14 cellular contexts compared by ENCODE assay signal in genomic region chr15:28873585-28874139, GRCh38. TPM values are rescaled to one million over a fixed set of nuclear protein-coding genes. Genes with fewer than 3 reads are reported as not detected.
DNase-seq lines count a peak whose midpoint lies in the region; ATAC-seq, FAIRE-seq and TF ChIP-seq lines count a peak whose summit lies in the region.
"Had no signal": no experiment of that assay in that cellular context is flagged by ENCODE, and none has a peak within 500 bp of the region (broad histone marks: within the 10 kb centered on the region; RNA-seq: fewer than 3 reads in every experiment).

No MANE protein-coding gene starts in this region.

- dilution Hi-C loops in keratinocyte (cut with MboI; ENCODE audit: extremely low pct_ligation_motif_present, low sequenced_read_pairs), result no loop called here

- H3K36me3 ChIP-seq in BE2C (no peaks in the 10 kb centered on the region), keratinocyte (ENCODE audit: control insufficient read depth in 2 of 2, extremely low read depth in 1 of 2, insufficient read depth in 2 of 2, low read length in 2 of 2) (no peaks in the 10 kb centered on the region), gastroesophageal sphincter (no peaks in the 10 kb centered on the region), upper lobe of right lung (no peaks in the 10 kb centered on the region)

- H3K4me3 ChIP-seq in BE2C (ENCODE audit: low read depth, low read length) (no peak overlapping the region), keratinocyte (ENCODE audit: control insufficient read depth in 2 of 3, extremely low read depth in 1 of 3, insufficient read depth in 2 of 3, low read depth in 1 of 3, low read length in 3 of 3) (no peak overlapping the region), gastroesophageal sphincter (no peak overlapping the region), upper lobe of right lung (no peak overlapping the region)
- H3K4me3 ChIP-seq: dorsolateral prefrontal cortex, lung, skin epidermis had no signal

- H3K4me2 ChIP-seq in keratinocyte (ENCODE audit: control insufficient read depth, extremely low read depth, insufficient read depth, low read depth, low read length), result no peak overlapping the region

- H4K20me1 ChIP-seq in keratinocyte (ENCODE audit: control insufficient read depth, extremely low read depth, insufficient read depth, low read length), result no peaks in the 10 kb centered on the region

- FAIRE-seq in keratinocyte (lab: Jason Lieb, UNC), result no peak

- no peak overlapping the region for H3K9ac ChIP-seq in keratinocyte (ENCODE audit: control insufficient read depth, extremely low read depth, insufficient read depth, low read length)

- TF ChIP-seq CTCF in BE2C (IDR thresholded peaks at IDR 0.05; ENCODE audit: low read depth, low read length) (peak; percentile 41; the same call in 1 of the 2 replicates), keratinocyte (optimal IDR thresholded peaks at IDR 0.05 in 1 of 3, IDR thresholded peaks at IDR 0.05 in 1 of 3, conservative IDR thresholded peaks at IDR 0.05 in 1 of 3; ENCODE audit: extremely low read depth in 1 of 3, insufficient read depth in 2 of 3, low read length in 3 of 3) (peak in 1 of 3 experiments; percentile 39), gastroesophageal sphincter (IDR thresholded peaks at IDR 0.05) (no peak), upper lobe of right lung (IDR thresholded peaks at IDR 0.05) (no peak)

- H3K4me1 ChIP-seq in BE2C (no peaks in the 10 kb centered on the region), keratinocyte (ENCODE audit: control insufficient read depth, extremely low read depth, insufficient read depth, low read length) (no peaks in the 10 kb centered on the region), gastroesophageal sphincter (no peaks in the 10 kb centered on the region), upper lobe of right lung (no peaks in the 10 kb centered on the region)

- H3K27ac ChIP-seq in keratinocyte (ENCODE audit: control insufficient read depth, insufficient read depth, low read length) (no peak overlapping the region), gastroesophageal sphincter (no peak overlapping the region), upper lobe of right lung (no peak overlapping the region)
- H3K27ac ChIP-seq: dorsolateral prefrontal cortex, skin epidermis had no signal

- DNase-seq in BE2C (peak; percentile 39), COR-L47 (lab: John Stamatoyannopoulos, UW) (peak; percentile 36), SK-N-DZ (ENCODE audit: low spot score) (peak; percentile 41), keratinocyte (ENCODE audit: low read depth, low spot score) (no peak), upper lobe of right lung (no peak), HuH-7.5 (ENCODE audit: low spot score) (no peak)
- DNase-seq: activated T-cell treated with anti-CD3 and anti-CD28 coated beads, Interleukin-2, amount 50 U/mL, for 48 hours; NCI-H187 treated with DMSO at 0.1 percent for 48 hours had no signal

- no peaks in the 10 kb centered on the region for H3K79me2 ChIP-seq in keratinocyte (ENCODE audit: control insufficient read depth, insufficient read depth, low read length)

- peak overlapping the region; percentile 8 for H2AFZ ChIP-seq in keratinocyte (ENCODE audit: control insufficient read depth, low read length)

- intact Hi-C loops in upper lobe of right lung (cut with DNase I), result no loop called here

- H3K9me3 ChIP-seq in BE2C, result no peaks in the 10 kb centered on the region
- no peaks in the 10 kb centered on the region for H3K9me3 ChIP-seq in keratinocyte (ENCODE audit: control insufficient read depth, low read depth, low read length)
- peaks cover 0 to 10% (median 0%) of the 10 kb centered on the region in 3 donors for H3K9me3 ChIP-seq in gastroesophageal sphincter
- no peaks in the 10 kb centered on the region for H3K9me3 ChIP-seq in upper lobe of right lung

- TF ChIP-seq POLR2A in gastroesophageal sphincter (IDR thresholded peaks at IDR 0.05), result no peak

- H3K27me3 ChIP-seq in BE2C (no peaks in the 10 kb centered on the region), keratinocyte (ENCODE audit: control insufficient read depth, extremely low read depth, insufficient read depth, low read length) (no peaks in the 10 kb centered on the region), gastroesophageal sphincter (peaks cover 4% of the 10 kb centered on the region), upper lobe of right lung (no peaks in the 10 kb centered on the region)
- H3K27me3 ChIP-seq: dorsolateral prefrontal cortex had no signal

- ATAC-seq in gastroesophageal sphincter, result no peak
- ATAC-seq in upper lobe of right lung, result no peak

- WGBS in gastroesophageal sphincter (ENCODE audit: low coverage in 1 of 2), 2 donors, result 50% methylated on average over 2 of the region's 10 CpGs

- no peaks in the 10 kb centered on the region for H3K9me1 ChIP-seq in keratinocyte (ENCODE audit: control insufficient read depth, extremely low read depth, insufficient read depth, low read length)

- TF ChIP-seq EP300 in gastroesophageal sphincter (IDR thresholded peaks at IDR 0.05), result no peak

RNA-seq across cellular contexts. Expression of gene APBA2, which starts 12.1 kb away (rescaled TPM):
- 45.2 TPM for polyA plus RNA-seq in BE2C (2012; ENCODE audit: insufficient read depth, insufficient read length, low read depth)
- 108 and 110 TPM in 2 replicates for polyA plus RNA-seq in SK-N-DZ (2014; cell fraction: cytosol; rRNA removed)
- 124 and 132 TPM in 2 replicates for polyA plus RNA-seq in SK-N-DZ (2014; cell fraction: nucleus; rRNA removed)
- 4.9 to 9.3 TPM (median 5.5 TPM) in 3 replicates for polyA plus RNA-seq in keratinocyte
- polyA plus RNA-seq in keratinocyte (2011; ENCODE audit: low read depth), result 1.8 TPM
- 4.3 and 6.8 TPM in 2 replicates for polyA plus RNA-seq in keratinocyte (2011; cell fraction: cytosol; rRNA removed)
- polyA plus RNA-seq in keratinocyte (2011; cell fraction: nucleus; rRNA removed), result 13.3 and 15.6 TPM in 2 replicates
- 0.79 and 5.2 TPM in 2 replicates for polyA plus RNA-seq in keratinocyte (2012; ENCODE audit: low replicate concordance)
- polyA minus RNA-seq in keratinocyte, result 6.0 to 8.8 TPM (median 8.3 TPM) in 3 replicates
- 10.9 TPM for polyA minus RNA-seq in keratinocyte (2011; cell fraction: cytosol; rRNA and poly(A)+ RNA removed)
- polyA minus RNA-seq in keratinocyte (2011; cell fraction: nucleus; rRNA and poly(A)+ RNA removed), result 9.4 and 10.8 TPM in 2 replicates
- total RNA-seq in gastroesophageal sphincter (10 to 100 TPM in 1 of 4 donors, 1 to 10 TPM in 3; 3.1 to 14.9 (median 4.2) TPM), upper lobe of right lung (4.2 TPM)

RNA-seq across cellular contexts. Expression of gene GOLGA6L7, which starts 25.2 kb away (rescaled TPM):
- polyA plus RNA-seq in BE2C (2012; ENCODE audit: insufficient read depth, insufficient read length, low read depth), result 0.85 TPM
- polyA plus RNA-seq in SK-N-DZ (2014; cell fraction: cytosol; rRNA removed), result not detected in 2 replicates
- polyA plus RNA-seq in SK-N-DZ (2014; cell fraction: nucleus; rRNA removed), result not detected in 2 replicates
- polyA plus RNA-seq in keratinocyte, result not detected in 3 replicates
- polyA plus RNA-seq in keratinocyte (2011; ENCODE audit: low read depth), result not detected
- polyA plus RNA-seq in keratinocyte (2011; cell fraction: cytosol; rRNA removed), result not detected in 2 replicates
- not detected in 2 replicates for polyA plus RNA-seq in keratinocyte (2011; cell fraction: nucleus; rRNA removed)
- polyA plus RNA-seq in keratinocyte (2012; ENCODE audit: low replicate concordance), result not detected in 2 replicates
- polyA minus RNA-seq in keratinocyte, result not detected in 3 replicates
- polyA minus RNA-seq in keratinocyte (2011; cell fraction: cytosol; rRNA and poly(A)+ RNA removed), result not detected
- not detected in 2 replicates for polyA minus RNA-seq in keratinocyte (2011; cell fraction: nucleus; rRNA and poly(A)+ RNA removed)
- total RNA-seq in gastroesophageal sphincter (not detected), upper lobe of right lung (not detected)
- total RNA-seq: aorta, lung had no signal
- polyA plus RNA-seq: aorta, lung, neural cell had no signal

Comparison
In these comparisons a context has a peak if more than half of its experiments do, and no peak if none do; other contexts are left out.
1. DNase-seq: peak in BE2C (single experiment), COR-L47 (single experiment) and SK-N-DZ (single experiment); none in keratinocyte (single experiment), upper lobe of right lung (single experiment) and HuH-7.5 (single experiment).